In the genomic region with DNA sequence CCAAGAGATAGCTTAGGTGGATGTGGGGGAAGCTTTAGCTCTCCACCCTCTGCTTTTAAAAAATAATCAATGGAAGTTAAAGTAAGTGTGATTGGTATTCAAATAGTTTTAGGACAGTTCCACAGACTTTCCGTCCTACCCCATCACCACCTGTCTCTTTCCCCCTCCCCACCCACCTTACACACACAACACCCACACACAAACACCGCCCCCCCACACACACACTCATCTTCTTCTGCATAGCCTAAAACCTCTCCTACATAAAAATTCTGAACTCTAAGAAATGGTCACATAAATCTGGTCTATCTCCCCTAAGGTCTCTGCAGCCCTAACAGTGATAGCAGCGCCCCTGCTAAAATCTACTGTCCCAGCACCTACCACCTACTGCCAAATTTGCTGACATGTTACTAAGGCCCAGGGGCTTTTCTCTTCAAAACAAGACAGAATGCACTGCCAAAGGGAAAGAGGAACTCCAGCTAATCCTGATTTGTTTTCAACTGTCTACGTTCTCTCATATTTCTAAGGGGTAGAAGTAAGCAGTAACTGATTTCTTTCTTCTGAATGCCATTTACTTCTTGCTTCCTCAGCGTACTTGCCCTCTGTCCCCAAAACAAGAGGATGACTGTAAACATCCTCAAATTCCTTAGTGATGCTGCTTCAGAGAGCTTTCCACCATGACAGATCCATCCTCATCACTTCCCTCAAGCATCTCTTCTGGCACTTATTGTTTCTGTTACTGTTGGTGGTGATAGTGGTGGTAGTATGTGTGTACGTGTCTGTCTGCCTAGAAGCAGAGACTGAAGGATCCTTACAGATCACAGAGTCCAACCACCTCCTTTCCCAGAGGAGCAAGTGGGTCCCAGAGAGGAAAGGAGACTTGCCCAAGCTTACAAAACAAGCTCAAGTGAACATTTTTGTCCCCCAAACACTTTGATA, we compare ENCODE assay signal across 12 cellular contexts. TPM values are rescaled to one million over a fixed set of nuclear protein-coding genes. Genes with fewer than 3 reads are reported as not detected.
DNase-seq lines count a peak whose midpoint lies in the region; ATAC-seq lines count a peak whose summit lies in the region.
"Had no signal": no experiment of that assay in that cellular context is flagged by ENCODE, and none has a peak within 500 bp of the region (broad histone marks: within the 10 kb centered on the region; RNA-seq: fewer than 3 reads in every experiment).

No MANE protein-coding gene starts in this region.

- no peak overlapping the region for H2BK5ac ChIP-seq in mesenchymal stem cell (ENCODE audit: low read depth, low read length, poor library complexity, severe bottlenecking)

- H3K9me3 ChIP-seq in CD4-positive, CD25-positive, alpha-beta regulatory T cell (ENCODE audit: control insufficient read depth in 2 of 2, low read length in 2 of 2), result no peaks in the 10 kb centered on the region
- no peaks in the 10 kb centered on the region for H3K9me3 ChIP-seq in mesenchymal stem cell (ENCODE audit: control insufficient read depth, low read length)
- H3K9me3 ChIP-seq: esophagus squamous epithelium, thyroid gland had no signal

- H2BK120ac ChIP-seq in mesenchymal stem cell (ENCODE audit: low read depth, low read length), result peak overlapping the region; percentile 46

- H3K14ac ChIP-seq in mesenchymal stem cell (ENCODE audit: low read length in 2 of 2), result no peak overlapping the region

- no peak overlapping the region for H3K4me2 ChIP-seq in mesenchymal stem cell (ENCODE audit: low read length, poor library complexity, severe bottlenecking)

- no peak overlapping the region for H3K4ac ChIP-seq in mesenchymal stem cell (ENCODE audit: low read depth in 1 of 2, low read length in 2 of 2)

- H3K23ac ChIP-seq in mesenchymal stem cell (ENCODE audit: low read length in 2 of 2), result no peak overlapping the region

- H3K18ac ChIP-seq in mesenchymal stem cell (ENCODE audit: low read depth in 1 of 2, low read length in 2 of 2), result peak overlapping the region in 1 of 2 experiments; percentile 9

- no peak for DNase-seq in CD4-positive, CD25-positive, alpha-beta regulatory T cell
- DNase-seq in EH (ENCODE audit: low read depth), result peak; percentile 32
- no peak for DNase-seq in activated T-cell treated with anti-CD3 and anti-CD28 coated beads, Interleukin-2, amount 50 U/mL, for 72 hours
- DNase-seq in mesenchymal stem cell, result peak; percentile 34
- DNase-seq in HCEC 1CT, result no peak
- DNase-seq in GM19240 (ENCODE audit: insufficient read length, low spot score), result no peak
- no peak for DNase-seq in stimulated activated naive CD4-positive, alpha-beta T cell (lab: John Stamatoyannopoulos, UW)
- no peak for DNase-seq in hypothalamus (lab: John Stamatoyannopoulos, UW)
- DNase-seq: esophagus squamous epithelium, SIG-M5, thyroid gland, WERI-Rb-1 had no signal

- no peaks in the 10 kb centered on the region for H3K27me3 ChIP-seq in CD4-positive, CD25-positive, alpha-beta regulatory T cell (ENCODE audit: control insufficient read depth, insufficient read depth, low read length)
- no peaks in the 10 kb centered on the region for H3K27me3 ChIP-seq in mesenchymal stem cell (ENCODE audit: control insufficient read depth in 1 of 2, insufficient read depth in 1 of 2, low read length in 2 of 2)
- H3K27me3 ChIP-seq: esophagus squamous epithelium, thyroid gland had no signal

- H3K36me3 Mint-ChIP-seq in CD4-positive, CD25-positive, alpha-beta regulatory T cell, result peaks cover 10% of the 10 kb centered on the region
- peaks cover 1 to 3% of the 10 kb centered on the region in 2 donors for H3K36me3 Mint-ChIP-seq in activated T-cell treated with anti-CD3 and anti-CD28 coated beads, Interleukin-2, amount 50 U/mL, for 72 hours (ENCODE audit: insufficient read depth in 2 of 2)

- no peaks in the 10 kb centered on the region for H3K36me3 ChIP-seq in CD4-positive, CD25-positive, alpha-beta regulatory T cell (ENCODE audit: control insufficient read depth, insufficient read depth, low read length)
- H3K36me3 ChIP-seq in mesenchymal stem cell (ENCODE audit: control insufficient read depth in 1 of 2, insufficient read depth in 2 of 2, low read depth in 1 of 2, low read length in 2 of 2), result peaks cover 6 to 22% of the 10 kb centered on the region in 2 experiments

- H3K27ac Mint-ChIP-seq in CD4-positive, CD25-positive, alpha-beta regulatory T cell, result peak overlapping the region; percentile 76 to 85 (median 80)
- H3K27ac Mint-ChIP-seq in activated T-cell treated with anti-CD3 and anti-CD28 coated beads, Interleukin-2, amount 50 U/mL, for 72 hours, result peak overlapping the region; percentile 36

- no peak overlapping the region for H4K8ac ChIP-seq in mesenchymal stem cell (ENCODE audit: low read length)

- H3K9me3 Mint-ChIP-seq in CD4-positive, CD25-positive, alpha-beta regulatory T cell, result peaks cover 0 to 1% (median 0%) of the 10 kb centered on the region in 7 donors
- H3K9me3 Mint-ChIP-seq in activated T-cell treated with anti-CD3 and anti-CD28 coated beads, Interleukin-2, amount 50 U/mL, for 72 hours, result no peaks in the 10 kb centered on the region

- no peak overlapping the region for H3K9ac ChIP-seq in mesenchymal stem cell (ENCODE audit: low read length)

- peaks cover 32 to 89% (median 64%) of the 10 kb centered on the region in 4 donors for H3K4me1 Mint-ChIP-seq in CD4-positive, CD25-positive, alpha-beta regulatory T cell
- H3K4me1 Mint-ChIP-seq in activated T-cell treated with anti-CD3 and anti-CD28 coated beads, Interleukin-2, amount 50 U/mL, for 72 hours (ENCODE audit: low read depth), result peaks cover 73% of the 10 kb centered on the region

- H3K4me3 Mint-ChIP-seq in CD4-positive, CD25-positive, alpha-beta regulatory T cell, result peak overlapping the region in 2 of 4 donors; percentile 39 to 61
- H3K4me3 Mint-ChIP-seq in activated T-cell treated with anti-CD3 and anti-CD28 coated beads, Interleukin-2, amount 50 U/mL, for 72 hours, result peak overlapping the region; percentile 5 to 67

- H3K27me3 Mint-ChIP-seq in CD4-positive, CD25-positive, alpha-beta regulatory T cell, result no peaks in the 10 kb centered on the region
- no peaks in the 10 kb centered on the region for H3K27me3 Mint-ChIP-seq in activated T-cell treated with anti-CD3 and anti-CD28 coated beads, Interleukin-2, amount 50 U/mL, for 72 hours (ENCODE audit: low read depth)

- peaks cover 42% of the 10 kb centered on the region for H3K4me1 ChIP-seq in CD4-positive, CD25-positive, alpha-beta regulatory T cell (ENCODE audit: control insufficient read depth, insufficient read depth, low read length, poor library complexity, severe bottlenecking)
- peaks cover 6% of the 10 kb centered on the region for H3K4me1 ChIP-seq in mesenchymal stem cell (ENCODE audit: control insufficient read depth, insufficient read depth, low read depth, low read length)

- H2AFZ ChIP-seq in mesenchymal stem cell (ENCODE audit: low read depth, low read length), result no peak overlapping the region

- ATAC-seq in CD4-positive, CD25-positive, alpha-beta regulatory T cell (ENCODE audit: low read depth in 2 of 2), result no peak
- no peak for ATAC-seq in activated T-cell treated with anti-CD3 and anti-CD28 coated beads, Interleukin-2, amount 50 U/mL, for 72 hours (replicated peaks in 1 of 2)

- peaks cover 15% of the 10 kb centered on the region for H3K79me1 ChIP-seq in mesenchymal stem cell (replicated peaks; ENCODE audit: low read length, poor library complexity, severe bottlenecking)

- no peak overlapping the region for H2BK12ac ChIP-seq in mesenchymal stem cell (ENCODE audit: low read length in 2 of 2)

- no peak overlapping the region for H3K4me3 ChIP-seq in CD4-positive, CD25-positive, alpha-beta regulatory T cell (ENCODE audit: low read depth, low read length)
- H3K4me3 ChIP-seq in mesenchymal stem cell (ENCODE audit: insufficient read depth in 1 of 2, low read depth in 1 of 2, low read length in 2 of 2), result no peak overlapping the region
- H3K4me3 ChIP-seq: esophagus squamous epithelium, thyroid gland had no signal

- H2BK15ac ChIP-seq in mesenchymal stem cell (ENCODE audit: low read depth, poor library complexity, severe bottlenecking), result peak overlapping the region; percentile 13

- no peak overlapping the region for H3K27ac ChIP-seq in CD4-positive, CD25-positive, alpha-beta regulatory T cell (ENCODE audit: insufficient read depth, low read length, poor library complexity, severe bottlenecking)
- H3K27ac ChIP-seq in mesenchymal stem cell (ENCODE audit: low read length, poor library complexity, severe bottlenecking), result no peak overlapping the region
- H3K27ac ChIP-seq: thyroid gland, WERI-Rb-1 had no signal

- no peak overlapping the region for H4K91ac ChIP-seq in mesenchymal stem cell (ENCODE audit: low read length)

- no peak overlapping the region for H2AK5ac ChIP-seq in mesenchymal stem cell (ENCODE audit: low read length, severe bottlenecking)

- 95% methylated on average over 5 of the region's 6 CpGs for WGBS in mesenchymal stem cell

RNA-seq across cellular contexts. Expression of a gene that starts 56.8 kb away (rescaled TPM):
- 26.7 TPM for total RNA-seq in CD4-positive, CD25-positive, alpha-beta regulatory T cell
- polyA plus RNA-seq in CD4-positive, CD25-positive, alpha-beta regulatory T cell, result 10 to 100 TPM; 14.9 to 22.4 (median 17.0) TPM
- 10 to 100 TPM; 11.9 to 16.3 TPM for total RNA-seq in activated T-cell treated with anti-CD3 and anti-CD28 coated beads, Interleukin-2, amount 50 U/mL, for 72 hours
- 39.1 TPM for polyA plus RNA-seq in mesenchymal stem cell (2013, experiment 1 of 2)
- polyA plus RNA-seq in mesenchymal stem cell (2013, experiment 2 of 2), result 38.8 TPM

Comparison
In these comparisons a context has a peak if more than half of its experiments do, and no peak if none do; other contexts are left out.
1. DNase-seq: peak in EH (single experiment) and mesenchymal stem cell (single experiment); none in CD4-positive, CD25-positive, alpha-beta regulatory T cell (0 of 3), activated T-cell treated with anti-CD3 and anti-CD28 coated beads, Interleukin-2, amount 50 U/mL, for 72 hours (0 of 2), HCEC 1CT (single experiment), GM19240 (single experiment), stimulated activated naive CD4-positive, alpha-beta T cell (0 of 6) and hypothalamus (0 of 51).